1 cellular context compared by ENCODE assay signal in genomic region chr15:82387209-82387608, GRCh38. TPM values are rescaled to one million over a fixed set of nuclear protein-coding genes. Genes with fewer than 3 reads are reported as not detected.
"Had no signal": no experiment of that assay in that cellular context is flagged by ENCODE, and none has a peak within 500 bp of the region (broad histone marks: within the 10 kb centered on the region; RNA-seq: fewer than 3 reads in every experiment).

No MANE protein-coding gene starts in this region.

RNA-seq across cellular contexts. Expression of gene GOLGA6L10, which starts 37.9 kb away (rescaled TPM):
- total RNA-seq: HT-29 had no signal
